ENCODE assay signal across 10 cellular contexts in the genomic region with DNA sequence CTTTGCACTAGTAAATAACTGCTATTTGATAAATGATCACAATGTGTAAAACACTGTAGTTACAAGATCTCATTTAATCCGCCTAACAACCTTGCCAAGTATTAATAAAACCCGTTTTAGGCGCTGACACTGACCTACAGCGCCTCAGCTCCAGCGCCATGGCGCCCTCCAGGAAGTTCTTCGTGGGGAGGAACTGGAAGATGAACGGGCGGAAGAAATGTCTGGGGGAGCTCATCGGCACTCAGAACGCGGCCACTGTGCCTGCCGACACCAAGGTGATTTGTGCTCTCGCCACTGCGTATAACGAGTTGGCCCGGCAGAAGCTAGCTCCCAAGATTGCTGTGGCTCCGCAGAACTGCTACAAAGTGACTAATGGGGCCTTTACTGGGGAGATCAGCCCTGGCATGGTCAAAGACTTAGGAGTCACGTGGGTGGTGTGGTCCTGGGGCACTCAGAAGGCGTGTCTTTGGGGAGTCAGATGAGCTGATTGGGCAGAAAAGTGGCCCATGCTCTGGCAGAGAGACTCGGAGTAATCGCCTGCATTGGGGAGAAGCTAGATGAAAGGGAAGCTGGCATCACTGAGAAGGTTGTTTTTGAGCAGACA. TPM values are rescaled to one million over a fixed set of nuclear protein-coding genes. Genes with fewer than 3 reads are reported as not detected.
A peak's percentile ranks its signal among the peaks of the same experiment; 100 is the strongest.
DNase-seq lines count a peak whose midpoint lies in the region; ATAC-seq and TF ChIP-seq lines count a peak whose summit lies in the region.
"Had no signal": no experiment of that assay in that cellular context is flagged by ENCODE, and none has a peak within 500 bp of the region (broad histone marks: within the 10 kb centered on the region; RNA-seq: fewer than 3 reads in every experiment).

No MANE protein-coding gene starts in this region.

- no peaks in the 10 kb centered on the region for H3K9me3 Mint-ChIP-seq in MCF 10A (ENCODE audit: unreplicated experiment)
- H3K9me3 Mint-ChIP-seq in activated CD8-positive, alpha-beta T cell treated with anti-CD3 and anti-CD28 coated beads for 36 hours = no peaks in the 10 kb centered on the region

- H3K36me3 Mint-ChIP-seq in MCF 10A (ENCODE audit: insufficient read depth, unreplicated experiment) = no peaks in the 10 kb centered on the region
- peaks cover 10% of the 10 kb centered on the region for H3K36me3 Mint-ChIP-seq in activated CD8-positive, alpha-beta T cell treated with anti-CD3 and anti-CD28 coated beads for 36 hours (ENCODE audit: low read depth)

- H3K27ac ChIP-seq in breast epithelium (peak overlapping the region in 1 of 2 donors; percentile 98), testis (no peak overlapping the region)

- DNase-seq in MCF 10A (ENCODE audit: unreplicated experiment) = no peak
- no peak for DNase-seq in breast epithelium (ENCODE audit: low spot score in 2 of 2)
- DNase-seq in activated CD8-positive, alpha-beta T cell treated with anti-CD3 and anti-CD28 coated beads for 36 hours = no peak
- peak; percentile 2 for DNase-seq in left kidney (ENCODE audit: low read depth, low spot score)
- DNase-seq in testis = peak; percentile 25
- no peak for DNase-seq in cerebellum (ENCODE audit: low spot score)
- DNase-seq in stimulated activated CD4-positive, alpha-beta T cell treated with anti-CD3 and anti-CD28 coated beads, Interleukin-4, amount 100 ng/mL, for 24 hours = no peak
- DNase-seq: activated CD4-positive, alpha-beta T cell treated with anti-CD3 and anti-CD28 coated beads for 1 hour had no signal

- H3K9me3 ChIP-seq in breast epithelium (no peaks in the 10 kb centered on the region), testis (no peaks in the 10 kb centered on the region)
- H3K9me3 ChIP-seq: mucosa of descending colon had no signal

- ATAC-seq in activated CD8-positive, alpha-beta T cell treated with anti-CD3 and anti-CD28 coated beads for 36 hours = no peak
- ATAC-seq in GM21390 (IDR thresholded peaks at IDR 0.05; ENCODE audit: unreplicated experiment) = no peak

- BruUV-seq in MCF 10A (replicated peaks; lab: Mats Ljungman, UMichigan) = no TSS peak

- H3K27me3 Mint-ChIP-seq in MCF 10A (ENCODE audit: insufficient read depth, unreplicated experiment) = peaks cover 18% of the 10 kb centered on the region
- no peaks in the 10 kb centered on the region for H3K27me3 Mint-ChIP-seq in activated CD8-positive, alpha-beta T cell treated with anti-CD3 and anti-CD28 coated beads for 36 hours

- H3K4me1 Mint-ChIP-seq in MCF 10A (ENCODE audit: insufficient read depth, unreplicated experiment) = no peaks in the 10 kb centered on the region
- peaks cover 18% of the 10 kb centered on the region for H3K4me1 Mint-ChIP-seq in activated CD8-positive, alpha-beta T cell treated with anti-CD3 and anti-CD28 coated beads for 36 hours (ENCODE audit: low read depth)

- CTCF ChIA-PET in MCF 10A (lab: Yijun Ruan, JAX) = interaction anchor here (0.6 to 2.8 kb wide), 6 partner anchors 8 to 459 kb away, joined by 3 to 15 read pairs (median 4); no protein-coding TSS in a partner anchor
- CTCF ChIA-PET in activated CD8-positive, alpha-beta T cell treated with anti-CD3 and anti-CD28 coated beads for 36 hours (lab: Charles Lee) = interaction anchor here (1.3 to 2.4 kb wide), 2 partner anchors 12 to 34 kb away, joined by 4 to 5 read pairs; no protein-coding TSS in a partner anchor

- 46 to 58% methylated on average over 22 of the region's 22 CpGs for WGBS in testis, 2 donors

- TF ChIP-seq CTCF in MCF 10A (IDR thresholded peaks at IDR 0.05; ENCODE audit: unreplicated experiment) (no peak), breast epithelium (IDR thresholded peaks at IDR 0.05) (no peak), testis (IDR thresholded peaks at IDR 0.05) (no peak)
- no peak for TF ChIP-seq CTCF in activated CD8-positive, alpha-beta T cell treated with anti-CD3 and anti-CD28 coated beads for 36 hours (IDR thresholded peaks at IDR 0.05)

- H3K4me3 ChIP-seq in breast epithelium (peak overlapping the region in 1 of 3 donors; percentile 84), testis (peak overlapping the region; percentile 87 to 98)

- TF ChIP-seq POLR2A in breast epithelium (IDR thresholded peaks at IDR 0.05) (no peak), testis (IDR thresholded peaks at IDR 0.05) (no peak)

- H3K27ac Mint-ChIP-seq in MCF 10A (ENCODE audit: low read depth, unreplicated experiment) = no peak overlapping the region
- peak overlapping the region; percentile 99 for H3K27ac Mint-ChIP-seq in activated CD8-positive, alpha-beta T cell treated with anti-CD3 and anti-CD28 coated beads for 36 hours

- intact Hi-C loops in MCF 10A (cut with micrococcal nuclease) (no loop called here), breast epithelium (cut with DNase I; ENCODE audit: low total_unique reads) (no loop called here), testis (cut with DNase I; ENCODE audit: low total_unique reads) (no loop called here)
- intact Hi-C loops in activated CD8-positive, alpha-beta T cell treated with anti-CD3 and anti-CD28 coated beads for 36 hours (cut with micrococcal nuclease) = no loop called here

- POLR2A ChIA-PET in MCF 10A (lab: Yijun Ruan, JAX) = interaction anchor here (0.5 to 3.1 kb wide), 9 partner anchors 10 to 600 kb away, joined by 3 to 33 read pairs (median 4); partner anchors contain the start of gene HILPDA
- POLR2A ChIA-PET in activated CD8-positive, alpha-beta T cell treated with anti-CD3 and anti-CD28 coated beads for 36 hours (lab: Charles Lee) = interaction anchor here (1.2 to 1.7 kb wide), 3 partner anchors 9 to 116 kb away, joined by 3 to 7 read pairs (median 5); no protein-coding TSS in a partner anchor

- H3K36me3 ChIP-seq in breast epithelium (no peaks in the 10 kb centered on the region), testis (ENCODE audit: low read depth, missing control alignments) (no peaks in the 10 kb centered on the region)

- H3K4me3 Mint-ChIP-seq in MCF 10A (ENCODE audit: unreplicated experiment) = peak overlapping the region; percentile 97
- H3K4me3 Mint-ChIP-seq in activated CD8-positive, alpha-beta T cell treated with anti-CD3 and anti-CD28 coated beads for 36 hours = peak overlapping the region; percentile 90

- H3K4me1 ChIP-seq in breast epithelium = peaks cover 4 to 7% of the 10 kb centered on the region in 2 donors
- peaks cover 3% of the 10 kb centered on the region for H3K4me1 ChIP-seq in testis

- H3K27me3 ChIP-seq in breast epithelium (no peaks in the 10 kb centered on the region), testis (no peaks in the 10 kb centered on the region)

RNA-seq across cellular contexts. Expression of gene TNPO3, which starts 1.1 kb away (rescaled TPM):
- total RNA-seq in MCF 10A (2022) (42.3 and 44.2 TPM in 2 replicates), breast epithelium (10 to 100 TPM; 36.4 to 42.7 (median 36.6) TPM), testis (10 to 100 TPM; 52.5 to 55.5 TPM), cerebellum (64.5 TPM)
- total RNA-seq in activated CD8-positive, alpha-beta T cell treated with anti-CD3 and anti-CD28 coated beads for 36 hours = 10 to 100 TPM; 58.4 to 59.3 TPM
- polyA plus RNA-seq in testis (ENCODE audit: insufficient read depth, low read depth, low replicate concordance) = 62.8 TPM

Comparison
In these comparisons a context has a peak if more than half of its experiments do, and no peak if none do; other contexts are left out.
1. DNase-seq: peak in left kidney (single experiment) and testis (single experiment); none in MCF 10A (single experiment), breast epithelium (0 of 2), activated CD8-positive, alpha-beta T cell treated with anti-CD3 and anti-CD28 coated beads for 36 hours (single experiment), cerebellum (single experiment) and stimulated activated CD4-positive, alpha-beta T cell treated with anti-CD3 and anti-CD28 coated beads, Interleukin-4, amount 100 ng/mL, for 24 hours (single experiment).